ENCODE assay signal across 1 cellular context in the genomic region with DNA sequence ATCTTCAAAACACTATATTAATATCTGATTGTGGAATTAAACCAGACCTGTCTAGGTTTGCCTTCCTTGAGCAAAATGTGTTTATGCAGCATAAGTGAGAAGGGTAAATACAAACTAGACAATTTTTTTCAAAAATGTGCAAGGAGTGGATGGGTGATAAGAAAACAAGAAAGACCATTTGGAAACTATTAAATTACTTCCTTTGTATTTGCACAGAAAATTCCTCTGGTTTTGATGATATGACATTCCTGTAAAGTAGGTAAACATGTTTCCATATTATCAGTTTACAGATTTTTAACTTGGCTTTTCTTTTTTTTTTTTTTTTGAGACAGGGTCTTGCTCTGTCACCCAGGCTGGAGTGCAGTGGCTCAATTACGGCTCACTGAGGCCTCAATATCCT.
TF ChIP-seq lines count a peak whose summit lies in the region.

No MANE protein-coding gene starts in this region.

TF ChIP-seq in HepG2, 621 proteins besides CTCF, POLR2A, EP300 and RAD21 (continued from another document):
- TF ChIP-seq UBTF (CRISPR knock-in tag; IDR thresholded peaks at IDR 0.05) (0 out of 2 replicates have a peak, but pooled peaks have one; percentile 3), POLR2AphosphoS5 (IDR thresholded peaks at IDR 0.05; ENCODE audit: low read depth, low read length) (peak; percentile 0; the same call in 1 of the 2 replicates)
